In the genomic region with DNA sequence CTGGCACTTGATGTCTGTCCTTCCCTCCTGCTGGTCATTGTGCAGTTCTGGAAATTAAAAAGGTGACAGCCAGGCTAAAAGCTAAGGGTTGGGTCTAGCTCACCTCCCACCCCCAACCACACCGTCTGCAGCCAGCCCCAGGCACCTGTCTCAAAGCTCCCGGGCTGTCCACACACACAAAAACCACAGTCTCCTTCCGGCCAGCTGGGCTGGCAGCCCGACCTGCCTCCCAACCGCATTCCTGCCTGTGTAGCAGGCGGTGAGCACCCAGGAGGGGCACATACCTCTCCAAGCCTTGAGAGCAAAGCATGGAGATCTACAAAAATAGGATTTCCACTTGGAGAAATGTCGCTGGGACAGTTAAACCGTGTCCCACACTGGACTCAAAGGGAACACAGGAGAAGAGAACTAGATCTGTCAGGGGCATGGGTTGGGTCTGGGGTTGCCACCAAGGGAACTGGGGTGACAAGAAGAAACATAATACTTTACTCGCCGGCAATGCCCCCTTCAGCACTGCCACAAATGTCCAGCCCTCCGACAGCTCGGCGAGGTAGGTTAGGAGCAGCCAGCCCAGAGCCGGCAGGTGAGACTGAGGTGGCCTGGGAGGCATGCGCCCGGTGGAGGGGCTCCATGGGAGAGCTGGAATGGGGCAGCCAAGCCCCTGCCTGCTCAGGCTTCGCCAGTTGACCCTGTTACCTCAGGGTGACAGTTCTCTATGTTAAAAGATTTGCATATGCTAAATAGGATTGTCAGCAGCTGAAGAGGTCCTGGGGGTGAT, we compare ENCODE assay signal across 13 cellular contexts. TPM values are rescaled to one million over a fixed set of nuclear protein-coding genes. Genes with fewer than 3 reads are reported as not detected.
DNase-seq lines count a peak whose midpoint lies in the region; ATAC-seq and TF ChIP-seq lines count a peak whose summit lies in the region.
"Had no signal": no experiment of that assay in that cellular context is flagged by ENCODE, and none has a peak within 500 bp of the region (broad histone marks: within the 10 kb centered on the region; RNA-seq: fewer than 3 reads in every experiment).

No MANE protein-coding gene starts in this region.

- H3K4me1 ChIP-seq in testis, result no peaks in the 10 kb centered on the region

- DNase-seq in HT1080 (ENCODE audit: low read depth) (peak; percentile 80), SW480 (ENCODE audit: low spot score) (peak; percentile 76), iPS-NIHi7 (ENCODE audit: extremely low spot score) (peak; percentile 43), testis (peak; percentile 2), NCI-H2081 treated with DMSO at 0.1 percent for 48 hours (lab: John Stamatoyannopoulos, UW) (no peak)
- DNase-seq in activated naive CD4-positive, alpha-beta T cell treated with anti-CD3 and anti-CD28 coated beads, Interleukin-2, amount 50 U/mL, for 16 hours, result no peak
- DNase-seq: activated CD4-positive, alpha-beta T cell treated with anti-CD3 and anti-CD28 coated beads, Interleukin-2, amount 50 U/mL, for 4 hours; activated gamma-delta T cell; COR-L47 had no signal

- H3K27ac ChIP-seq in testis, result no peak overlapping the region

- no peak overlapping the region for H3K4me3 ChIP-seq in testis
- H3K4me3 ChIP-seq: smooth muscle cell had no signal

- H3K36me3 ChIP-seq in testis (ENCODE audit: low read depth, missing control alignments), result no peaks in the 10 kb centered on the region

- no peaks in the 10 kb centered on the region for H3K9me3 ChIP-seq in testis

- TF ChIP-seq POLR2A in testis (IDR thresholded peaks at IDR 0.05), result no peak

- WGBS in testis, 2 donors, result 78 to 90% methylated on average over 17 of the region's 17 CpGs

- no peak for TF ChIP-seq CTCF in testis (IDR thresholded peaks at IDR 0.05)

- H3K27me3 ChIP-seq in testis, result no peaks in the 10 kb centered on the region

- no peak for ATAC-seq in GM21737 (IDR thresholded peaks at IDR 0.05; ENCODE audit: unreplicated experiment)
- ATAC-seq: left lobe of liver, Panc1 had no signal

- intact Hi-C loops in testis (cut with DNase I; ENCODE audit: low total_unique reads), result no loop called here

RNA-seq across cellular contexts. Expression of a gene that starts 52.2 kb away (rescaled TPM):
- 8.6 and 8.8 TPM in 2 replicates for total RNA-seq in HT1080 (2014; rRNA removed; shearing (Covaris generic))
- polyA plus RNA-seq in HT1080 (2015; cell fraction: cytosol; rRNA removed), result 6.1 and 7.4 TPM in 2 replicates
- 50.4 and 60.2 TPM in 2 replicates for polyA plus RNA-seq in HT1080 (2015; cell fraction: nucleus; rRNA removed)
- total RNA-seq in testis, result 10 to 100 TPM; 15.7 to 17.3 TPM
- 14.8 TPM for polyA plus RNA-seq in testis (ENCODE audit: insufficient read depth, low read depth, low replicate concordance)

Comparison
In these comparisons a context has a peak if more than half of its experiments do, and no peak if none do; other contexts are left out.
1. DNase-seq: peak in HT1080 (single experiment), SW480 (single experiment), iPS-NIHi7 (single experiment) and testis (single experiment); none in activated naive CD4-positive, alpha-beta T cell treated with anti-CD3 and anti-CD28 coated beads, Interleukin-2, amount 50 U/mL, for 16 hours (single experiment) and NCI-H2081 treated with DMSO at 0.1 percent for 48 hours (single experiment).